In the genomic region with DNA sequence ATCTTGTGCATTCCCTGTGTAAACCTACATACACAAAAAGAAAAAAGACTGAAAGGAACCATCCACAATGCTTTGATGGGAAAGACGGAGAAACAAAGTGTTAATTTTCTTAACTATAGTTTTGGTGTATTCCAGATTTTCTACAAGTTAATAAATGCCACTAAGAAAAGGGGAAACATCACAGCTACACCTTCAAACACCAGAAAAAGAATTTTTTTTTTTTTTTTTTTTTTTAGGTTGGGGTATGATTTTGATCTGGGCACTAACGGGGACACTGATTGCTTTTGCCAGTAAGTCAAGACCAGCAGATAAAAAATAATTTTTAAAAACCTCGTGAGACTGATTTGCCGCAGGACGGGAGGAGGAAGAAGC, we compare ENCODE assay signal across 1 cellular context.
TF ChIP-seq lines count a peak whose summit lies in the region.

No MANE protein-coding gene starts in this region.

TF ChIP-seq in H1, 55 proteins besides CTCF, POLR2A, EP300 and RAD21:
- TF ChIP-seq YY1 (IDR thresholded peaks at IDR 0.05; ENCODE audit: low read depth, low read length) (no peak), RFX5 (IDR thresholded peaks at IDR 0.05; ENCODE audit: borderline replicate concordance, low read depth, low read length) (no peak), KDM4A (IDR thresholded peaks at IDR 0.05; ENCODE audit: low read depth, low read length, severe bottlenecking) (no peak), RXRA (IDR thresholded peaks at IDR 0.05; ENCODE audit: insufficient read depth, low read depth, low read length) (no peak), CBX8 (IDR thresholded peaks at IDR 0.05; ENCODE audit: borderline replicate concordance, low read depth, low read length) (no peak), SIRT6 (IDR thresholded peaks at IDR 0.05; ENCODE audit: low read length) (no peak), NANOG (IDR thresholded peaks at IDR 0.05; ENCODE audit: insufficient read depth, low read depth, low read length, poor library complexity, severe bottlenecking) (no peak), TAF1 (IDR thresholded peaks at IDR 0.05; ENCODE audit: low read depth, low read length) (no peak), CREB1 (IDR thresholded peaks at IDR 0.05) (no peak), PHF8 (conservative IDR thresholded peaks at IDR 0.05; ENCODE audit: low read depth, low read length) (no peak), RBBP5 (IDR thresholded peaks at IDR 0.05; ENCODE audit: borderline replicate concordance, low read depth, low read length) (no peak), FOSL1 (IDR thresholded peaks at IDR 0.05; ENCODE audit: insufficient read depth, low read depth, low read length) (no peak), CTBP2 (IDR thresholded peaks at IDR 0.05; ENCODE audit: borderline replicate concordance, insufficient read depth, insufficient read length, low read length) (no peak), SP2 (IDR thresholded peaks at IDR 0.05; ENCODE audit: low read length) (no peak), ZNF274 (IDR thresholded peaks at IDR 0.05; ENCODE audit: borderline replicate concordance, extremely low read depth, low read length) (no peak), SUZ12 (IDR thresholded peaks at IDR 0.05; ENCODE audit: low read length) (no peak), SIN3A (conservative IDR thresholded peaks at IDR 0.05 in 1 of 2, IDR thresholded peaks at IDR 0.05 in 1 of 2; ENCODE audit: low read depth in 1 of 2, low read length in 2 of 2) (no peak), BRCA1 (IDR thresholded peaks at IDR 0.05; ENCODE audit: low read depth, low read length) (no peak)
- TF ChIP-seq, protein P1, sequence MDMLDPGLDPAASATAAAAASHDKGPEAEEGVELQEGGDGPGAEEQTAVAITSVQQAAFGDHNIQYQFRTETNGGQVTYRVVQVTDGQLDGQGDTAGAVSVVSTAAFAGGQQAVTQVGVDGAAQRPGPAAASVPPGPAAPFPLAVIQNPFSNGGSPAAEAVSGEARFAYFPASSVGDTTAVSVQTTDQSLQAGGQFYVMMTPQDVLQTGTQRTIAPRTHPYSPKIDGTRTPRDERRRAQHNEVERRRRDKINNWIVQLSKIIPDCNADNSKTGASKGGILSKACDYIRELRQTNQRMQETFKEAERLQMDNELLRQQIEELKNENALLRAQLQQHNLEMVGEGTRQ (IDR thresholded peaks at IDR 0.05; ENCODE audit: low read length): no peak
- TF ChIP-seq, protein P2, sequence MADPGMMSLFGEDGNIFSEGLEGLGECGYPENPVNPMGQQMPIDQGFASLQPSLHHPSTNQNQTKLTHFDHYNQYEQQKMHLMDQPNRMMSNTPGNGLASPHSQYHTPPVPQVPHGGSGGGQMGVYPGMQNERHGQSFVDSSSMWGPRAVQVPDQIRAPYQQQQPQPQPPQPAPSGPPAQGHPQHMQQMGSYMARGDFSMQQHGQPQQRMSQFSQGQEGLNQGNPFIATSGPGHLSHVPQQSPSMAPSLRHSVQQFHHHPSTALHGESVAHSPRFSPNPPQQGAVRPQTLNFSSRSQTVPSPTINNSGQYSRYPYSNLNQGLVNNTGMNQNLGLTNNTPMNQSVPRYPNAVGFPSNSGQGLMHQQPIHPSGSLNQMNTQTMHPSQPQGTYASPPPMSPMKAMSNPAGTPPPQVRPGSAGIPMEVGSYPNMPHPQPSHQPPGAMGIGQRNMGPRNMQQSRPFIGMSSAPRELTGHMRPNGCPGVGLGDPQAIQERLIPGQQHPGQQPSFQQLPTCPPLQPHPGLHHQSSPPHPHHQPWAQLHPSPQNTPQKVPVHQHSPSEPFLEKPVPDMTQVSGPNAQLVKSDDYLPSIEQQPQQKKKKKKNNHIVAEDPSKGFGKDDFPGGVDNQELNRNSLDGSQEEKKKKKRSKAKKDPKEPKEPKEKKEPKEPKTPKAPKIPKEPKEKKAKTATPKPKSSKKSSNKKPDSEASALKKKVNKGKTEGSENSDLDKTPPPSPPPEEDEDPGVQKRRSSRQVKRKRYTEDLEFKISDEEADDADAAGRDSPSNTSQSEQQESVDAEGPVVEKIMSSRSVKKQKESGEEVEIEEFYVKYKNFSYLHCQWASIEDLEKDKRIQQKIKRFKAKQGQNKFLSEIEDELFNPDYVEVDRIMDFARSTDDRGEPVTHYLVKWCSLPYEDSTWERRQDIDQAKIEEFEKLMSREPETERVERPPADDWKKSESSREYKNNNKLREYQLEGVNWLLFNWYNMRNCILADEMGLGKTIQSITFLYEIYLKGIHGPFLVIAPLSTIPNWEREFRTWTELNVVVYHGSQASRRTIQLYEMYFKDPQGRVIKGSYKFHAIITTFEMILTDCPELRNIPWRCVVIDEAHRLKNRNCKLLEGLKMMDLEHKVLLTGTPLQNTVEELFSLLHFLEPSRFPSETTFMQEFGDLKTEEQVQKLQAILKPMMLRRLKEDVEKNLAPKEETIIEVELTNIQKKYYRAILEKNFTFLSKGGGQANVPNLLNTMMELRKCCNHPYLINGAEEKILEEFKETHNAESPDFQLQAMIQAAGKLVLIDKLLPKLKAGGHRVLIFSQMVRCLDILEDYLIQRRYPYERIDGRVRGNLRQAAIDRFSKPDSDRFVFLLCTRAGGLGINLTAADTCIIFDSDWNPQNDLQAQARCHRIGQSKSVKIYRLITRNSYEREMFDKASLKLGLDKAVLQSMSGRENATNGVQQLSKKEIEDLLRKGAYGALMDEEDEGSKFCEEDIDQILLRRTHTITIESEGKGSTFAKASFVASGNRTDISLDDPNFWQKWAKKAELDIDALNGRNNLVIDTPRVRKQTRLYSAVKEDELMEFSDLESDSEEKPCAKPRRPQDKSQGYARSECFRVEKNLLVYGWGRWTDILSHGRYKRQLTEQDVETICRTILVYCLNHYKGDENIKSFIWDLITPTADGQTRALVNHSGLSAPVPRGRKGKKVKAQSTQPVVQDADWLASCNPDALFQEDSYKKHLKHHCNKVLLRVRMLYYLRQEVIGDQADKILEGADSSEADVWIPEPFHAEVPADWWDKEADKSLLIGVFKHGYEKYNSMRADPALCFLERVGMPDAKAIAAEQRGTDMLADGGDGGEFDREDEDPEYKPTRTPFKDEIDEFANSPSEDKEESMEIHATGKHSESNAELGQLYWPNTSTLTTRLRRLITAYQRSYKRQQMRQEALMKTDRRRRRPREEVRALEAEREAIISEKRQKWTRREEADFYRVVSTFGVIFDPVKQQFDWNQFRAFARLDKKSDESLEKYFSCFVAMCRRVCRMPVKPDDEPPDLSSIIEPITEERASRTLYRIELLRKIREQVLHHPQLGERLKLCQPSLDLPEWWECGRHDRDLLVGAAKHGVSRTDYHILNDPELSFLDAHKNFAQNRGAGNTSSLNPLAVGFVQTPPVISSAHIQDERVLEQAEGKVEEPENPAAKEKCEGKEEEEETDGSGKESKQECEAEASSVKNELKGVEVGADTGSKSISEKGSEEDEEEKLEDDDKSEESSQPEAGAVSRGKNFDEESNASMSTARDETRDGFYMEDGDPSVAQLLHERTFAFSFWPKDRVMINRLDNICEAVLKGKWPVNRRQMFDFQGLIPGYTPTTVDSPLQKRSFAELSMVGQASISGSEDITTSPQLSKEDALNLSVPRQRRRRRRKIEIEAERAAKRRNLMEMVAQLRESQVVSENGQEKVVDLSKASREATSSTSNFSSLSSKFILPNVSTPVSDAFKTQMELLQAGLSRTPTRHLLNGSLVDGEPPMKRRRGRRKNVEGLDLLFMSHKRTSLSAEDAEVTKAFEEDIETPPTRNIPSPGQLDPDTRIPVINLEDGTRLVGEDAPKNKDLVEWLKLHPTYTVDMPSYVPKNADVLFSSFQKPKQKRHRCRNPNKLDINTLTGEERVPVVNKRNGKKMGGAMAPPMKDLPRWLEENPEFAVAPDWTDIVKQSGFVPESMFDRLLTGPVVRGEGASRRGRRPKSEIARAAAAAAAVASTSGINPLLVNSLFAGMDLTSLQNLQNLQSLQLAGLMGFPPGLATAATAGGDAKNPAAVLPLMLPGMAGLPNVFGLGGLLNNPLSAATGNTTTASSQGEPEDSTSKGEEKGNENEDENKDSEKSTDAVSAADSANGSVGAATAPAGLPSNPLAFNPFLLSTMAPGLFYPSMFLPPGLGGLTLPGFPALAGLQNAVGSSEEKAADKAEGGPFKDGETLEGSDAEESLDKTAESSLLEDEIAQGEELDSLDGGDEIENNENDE (IDR thresholded peaks at IDR 0.05; ENCODE audit: insufficient replicate concordance, low read length): no peak
TF ChIP-seq in H1: peak in this region for 0.
